In genomic region chr12:62006076-62006732, GRCh38 we compare ENCODE assay signal across 1 cellular context.
TF ChIP-seq lines count a peak whose summit lies in the region.

No MANE protein-coding gene starts in this region.

TF ChIP-seq in HepG2, 621 proteins besides CTCF, POLR2A, EP300 and RAD21 (continued from another document):
- no peak for TF ChIP-seq MLX (CRISPR knock-in tag; IDR thresholded peaks at IDR 0.05)
- TF ChIP-seq ZBTB7A (CRISPR knock-in tag; IDR thresholded peaks at IDR 0.05) = no peak
- TF ChIP-seq REXO4 (CRISPR knock-in tag; IDR thresholded peaks at IDR 0.05; ENCODE audit: borderline replicate concordance) = no peak
- 0 out of 2 replicates have a peak, but pooled peaks have one; percentile 19 for TF ChIP-seq GATAD2A (CRISPR knock-in tag; IDR thresholded peaks at IDR 0.05)
- TF ChIP-seq FOXA3 (CRISPR knock-in tag; IDR thresholded peaks at IDR 0.05) = peak; percentile 87
- no peak for TF ChIP-seq RFXANK (CRISPR knock-in tag; IDR thresholded peaks at IDR 0.05)
- TF ChIP-seq, protein P1, sequence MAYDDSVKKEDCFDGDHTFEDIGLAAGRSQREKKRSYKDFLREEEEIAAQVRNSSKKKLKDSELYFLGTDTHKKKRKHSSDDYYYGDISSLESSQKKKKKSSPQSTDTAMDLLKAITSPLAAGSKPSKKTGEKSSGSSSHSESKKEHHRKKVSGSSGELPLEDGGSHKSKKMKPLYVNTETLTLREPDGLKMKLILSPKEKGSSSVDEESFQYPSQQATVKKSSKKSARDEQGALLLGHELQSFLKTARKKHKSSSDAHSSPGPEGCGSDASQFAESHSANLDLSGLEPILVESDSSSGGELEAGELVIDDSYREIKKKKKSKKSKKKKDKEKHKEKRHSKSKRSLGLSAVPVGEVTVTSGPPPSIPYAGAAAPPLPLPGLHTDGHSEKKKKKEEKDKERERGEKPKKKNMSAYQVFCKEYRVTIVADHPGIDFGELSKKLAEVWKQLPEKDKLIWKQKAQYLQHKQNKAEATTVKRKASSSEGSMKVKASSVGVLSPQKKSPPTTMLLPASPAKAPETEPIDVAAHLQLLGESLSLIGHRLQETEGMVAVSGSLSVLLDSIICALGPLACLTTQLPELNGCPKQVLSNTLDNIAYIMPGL (CRISPR knock-in tag; IDR thresholded peaks at IDR 0.05; ENCODE audit: borderline replicate concordance in 1 of 2, low read depth in 1 of 2) = no peak
- peak; percentile 39; the same call in 1 of the 2 replicates for TF ChIP-seq CEBPG (CRISPR knock-in tag; IDR thresholded peaks at IDR 0.05)
- TF ChIP-seq, protein P2, sequence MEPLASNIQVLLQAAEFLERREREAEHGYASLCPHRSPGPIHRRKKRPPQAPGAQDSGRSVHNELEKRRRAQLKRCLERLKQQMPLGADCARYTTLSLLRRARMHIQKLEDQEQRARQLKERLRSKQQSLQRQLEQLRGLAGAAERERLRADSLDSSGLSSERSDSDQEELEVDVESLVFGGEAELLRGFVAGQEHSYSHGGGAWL (CRISPR knock-in tag; IDR thresholded peaks at IDR 0.05) = no peak
- TF ChIP-seq TCF12 (IDR thresholded peaks at IDR 0.05) = no peak
- TF ChIP-seq TCF12 (CRISPR knock-in tag; IDR thresholded peaks at IDR 0.05) = no peak
- TF ChIP-seq FOXP1 (IDR thresholded peaks at IDR 0.05) = no peak
- TF ChIP-seq FOXP1 (CRISPR knock-in tag; IDR thresholded peaks at IDR 0.05) = peak; percentile 58
- no peak for TF ChIP-seq JUN (CRISPR knock-in tag; IDR thresholded peaks at IDR 0.05)
- no peak for TF ChIP-seq AGO1 (IDR thresholded peaks at IDR 0.05; ENCODE audit: low read depth, low read length, poor library complexity, severe bottlenecking)
- TF ChIP-seq CEBPB (IDR thresholded peaks at IDR 0.05; ENCODE audit: borderline replicate concordance, low read depth, low read length) = 0 out of 2 replicates have a peak, but pooled peaks have one; percentile 30
- TF ChIP-seq, protein P3, sequence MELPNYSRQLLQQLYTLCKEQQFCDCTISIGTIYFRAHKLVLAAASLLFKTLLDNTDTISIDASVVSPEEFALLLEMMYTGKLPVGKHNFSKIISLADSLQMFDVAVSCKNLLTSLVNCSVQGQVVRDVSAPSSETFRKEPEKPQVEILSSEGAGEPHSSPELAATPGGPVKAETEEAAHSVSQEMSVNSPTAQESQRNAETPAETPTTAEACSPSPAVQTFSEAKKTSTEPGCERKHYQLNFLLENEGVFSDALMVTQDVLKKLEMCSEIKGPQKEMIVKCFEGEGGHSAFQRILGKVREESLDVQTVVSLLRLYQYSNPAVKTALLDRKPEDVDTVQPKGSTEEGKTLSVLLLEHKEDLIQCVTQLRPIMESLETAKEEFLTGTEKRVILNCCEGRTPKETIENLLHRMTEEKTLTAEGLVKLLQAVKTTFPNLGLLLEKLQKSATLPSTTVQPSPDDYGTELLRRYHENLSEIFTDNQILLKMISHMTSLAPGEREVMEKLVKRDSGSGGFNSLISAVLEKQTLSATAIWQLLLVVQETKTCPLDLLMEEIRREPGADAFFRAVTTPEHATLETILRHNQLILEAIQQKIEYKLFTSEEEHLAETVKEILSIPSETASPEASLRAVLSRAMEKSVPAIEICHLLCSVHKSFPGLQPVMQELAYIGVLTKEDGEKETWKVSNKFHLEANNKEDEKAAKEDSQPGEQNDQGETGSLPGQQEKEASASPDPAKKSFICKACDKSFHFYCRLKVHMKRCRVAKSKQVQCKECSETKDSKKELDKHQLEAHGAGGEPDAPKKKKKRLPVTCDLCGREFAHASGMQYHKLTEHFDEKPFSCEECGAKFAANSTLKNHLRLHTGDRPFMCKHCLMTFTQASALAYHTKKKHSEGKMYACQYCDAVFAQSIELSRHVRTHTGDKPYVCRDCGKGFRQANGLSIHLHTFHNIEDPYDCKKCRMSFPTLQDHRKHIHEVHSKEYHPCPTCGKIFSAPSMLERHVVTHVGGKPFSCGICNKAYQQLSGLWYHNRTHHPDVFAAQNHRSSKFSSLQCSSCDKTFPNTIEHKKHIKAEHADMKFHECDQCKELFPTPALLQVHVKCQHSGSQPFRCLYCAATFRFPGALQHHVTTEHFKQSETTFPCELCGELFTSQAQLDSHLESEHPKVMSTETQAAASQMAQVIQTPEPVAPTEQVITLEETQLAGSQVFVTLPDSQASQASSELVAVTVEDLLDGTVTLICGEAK (IDR thresholded peaks at IDR 0.05) = no peak
- TF ChIP-seq, protein P3 (CRISPR knock-in tag; IDR thresholded peaks at IDR 0.05) = no peak
- TF ChIP-seq STAG1 (CRISPR knock-in tag; IDR thresholded peaks at IDR 0.05) = peak; percentile 54
- TF ChIP-seq, protein P4, sequence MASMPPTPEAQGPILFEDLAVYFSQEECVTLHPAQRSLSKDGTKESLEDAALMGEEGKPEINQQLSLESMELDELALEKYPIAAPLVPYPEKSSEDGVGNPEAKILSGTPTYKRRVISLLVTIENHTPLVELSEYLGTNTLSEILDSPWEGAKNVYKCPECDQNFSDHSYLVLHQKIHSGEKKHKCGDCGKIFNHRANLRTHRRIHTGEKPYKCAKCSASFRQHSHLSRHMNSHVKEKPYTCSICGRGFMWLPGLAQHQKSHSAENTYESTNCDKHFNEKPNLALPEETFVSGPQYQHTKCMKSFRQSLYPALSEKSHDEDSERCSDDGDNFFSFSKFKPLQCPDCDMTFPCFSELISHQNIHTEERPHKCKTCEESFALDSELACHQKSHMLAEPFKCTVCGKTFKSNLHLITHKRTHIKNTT (CRISPR knock-in tag; IDR thresholded peaks at IDR 0.05) = no peak
- TF ChIP-seq KAT2B (IDR thresholded peaks at IDR 0.05; ENCODE audit: borderline replicate concordance, low read depth, low read length) = no peak
- TF ChIP-seq ZNF253 (CRISPR knock-in tag; IDR thresholded peaks at IDR 0.05; ENCODE audit: borderline replicate concordance) = no peak
- TF ChIP-seq, protein P5, sequence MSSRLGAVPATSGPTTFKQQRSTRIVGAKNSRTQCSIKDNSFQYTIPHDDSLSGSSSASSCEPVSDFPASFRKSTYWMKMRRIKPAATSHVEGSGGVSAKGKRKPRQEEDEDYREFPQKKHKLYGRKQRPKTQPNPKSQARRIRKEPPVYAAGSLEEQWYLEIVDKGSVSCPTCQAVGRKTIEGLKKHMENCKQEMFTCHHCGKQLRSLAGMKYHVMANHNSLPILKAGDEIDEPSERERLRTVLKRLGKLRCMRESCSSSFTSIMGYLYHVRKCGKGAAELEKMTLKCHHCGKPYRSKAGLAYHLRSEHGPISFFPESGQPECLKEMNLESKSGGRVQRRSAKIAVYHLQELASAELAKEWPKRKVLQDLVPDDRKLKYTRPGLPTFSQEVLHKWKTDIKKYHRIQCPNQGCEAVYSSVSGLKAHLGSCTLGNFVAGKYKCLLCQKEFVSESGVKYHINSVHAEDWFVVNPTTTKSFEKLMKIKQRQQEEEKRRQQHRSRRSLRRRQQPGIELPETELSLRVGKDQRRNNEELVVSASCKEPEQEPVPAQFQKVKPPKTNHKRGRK (CRISPR knock-in tag; IDR thresholded peaks at IDR 0.05) = no peak
- TF ChIP-seq MIER2 (CRISPR knock-in tag; IDR thresholded peaks at IDR 0.05) = no peak
- TF ChIP-seq ZNF790 (CRISPR knock-in tag; IDR thresholded peaks at IDR 0.05; ENCODE audit: borderline replicate concordance) = no peak
- no peak for TF ChIP-seq NFE2 (CRISPR knock-in tag; IDR thresholded peaks at IDR 0.05)
- TF ChIP-seq ZNF782 (CRISPR knock-in tag; IDR thresholded peaks at IDR 0.05; ENCODE audit: borderline replicate concordance) = no peak
- no peak for TF ChIP-seq FOXA1 (IDR thresholded peaks at IDR 0.05)
- TF ChIP-seq FOXA1 (CRISPR knock-in tag; IDR thresholded peaks at IDR 0.05) = peak; percentile 83
- TF ChIP-seq TGIF2 (CRISPR knock-in tag; IDR thresholded peaks at IDR 0.05) = no peak
- no peak for TF ChIP-seq ZNF24 (IDR thresholded peaks at IDR 0.05)
- no peak for TF ChIP-seq ZNF549 (CRISPR knock-in tag; IDR thresholded peaks at IDR 0.05)
